22 cellular contexts compared by ENCODE assay signal in the genomic region with DNA sequence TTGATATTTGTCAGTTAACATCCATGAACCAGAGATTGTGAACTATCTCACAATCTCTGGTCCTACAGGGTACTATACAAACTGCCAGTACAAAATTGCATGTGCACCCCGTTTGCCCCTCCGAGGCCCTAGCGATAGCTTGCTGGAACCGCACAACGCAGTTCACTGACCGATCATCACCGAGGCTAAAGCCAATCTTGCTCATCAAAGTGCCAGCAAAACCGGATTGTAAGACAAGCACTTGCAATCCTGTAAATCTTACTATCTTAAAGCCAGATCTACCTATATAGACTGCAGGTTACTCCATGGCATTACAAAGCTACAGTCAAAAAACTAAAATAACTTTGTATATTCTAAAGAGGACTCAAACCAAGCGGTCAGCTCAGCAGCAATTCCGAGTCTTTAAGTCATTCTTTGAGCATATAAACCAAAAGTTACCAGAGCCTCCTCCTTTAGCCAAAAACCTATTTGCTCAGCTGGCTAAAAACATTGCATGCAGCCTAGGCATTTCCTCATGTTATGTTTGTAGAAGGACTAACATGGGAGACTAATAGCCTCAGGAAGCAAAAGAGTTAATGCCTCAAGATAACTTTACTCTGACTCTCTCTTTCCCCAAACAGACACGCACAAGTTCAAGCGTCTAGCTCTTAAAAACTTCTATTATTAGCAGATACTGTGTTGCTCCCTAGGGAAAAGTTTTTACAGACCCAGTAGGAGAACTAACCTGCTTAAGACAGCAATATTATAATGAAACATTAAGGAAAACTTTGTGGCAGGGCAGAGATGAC. TPM values are rescaled to one million over a fixed set of nuclear protein-coding genes. Genes with fewer than 3 reads are reported as not detected.
DNase-seq lines count a peak whose midpoint lies in the region; ATAC-seq, FAIRE-seq and TF ChIP-seq lines count a peak whose summit lies in the region.
"Had no signal": no experiment of that assay in that cellular context is flagged by ENCODE, and none has a peak within 500 bp of the region (broad histone marks: within the 10 kb centered on the region; RNA-seq: fewer than 3 reads in every experiment).

No MANE protein-coding gene starts in this region.

- H3K4me1 Mint-ChIP-seq in astrocyte (ENCODE audit: low read depth, unreplicated experiment), result peaks cover 10% of the 10 kb centered on the region

- FAIRE-seq in astrocyte (lab: Jason Lieb, UNC), result no peak
- FAIRE-seq: A204.1, endometrium, TTC549, urothelium cell line had no signal

- H4K20me1 ChIP-seq in astrocyte (ENCODE audit: insufficient read depth, low read length), result no peaks in the 10 kb centered on the region

- H3K27ac Mint-ChIP-seq in astrocyte (ENCODE audit: unreplicated experiment), result no peak overlapping the region
- H3K27ac Mint-ChIP-seq: activated CD4-positive, alpha-beta T cell treated with anti-CD3 and anti-CD28 coated beads, Interleukin-2, amount 10 ng/mL, durations not matched to agents 24 days and 14 days; CD4-positive, alpha-beta T cell; memory B cell; naive thymus-derived CD8-positive, alpha-beta T cell had no signal

- H3K27ac ChIP-seq in cardiac muscle cell (peak overlapping the region; percentile 98), right cardiac atrium (ENCODE audit: low read length) (no peak overlapping the region), astrocyte (ENCODE audit: low read depth, low read length) (peak overlapping the region; percentile 43), thoracic aorta (peak overlapping the region; percentile 4 to 36)
- H3K27ac ChIP-seq: skin epidermis had no signal

- H3K9ac ChIP-seq in astrocyte (ENCODE audit: low read length), result peak overlapping the region; percentile 18

- no peaks in the 10 kb centered on the region for H3K36me3 ChIP-seq in cardiac muscle cell
- no peaks in the 10 kb centered on the region for H3K36me3 ChIP-seq in astrocyte (ENCODE audit: insufficient read depth, low read length)
- no peaks in the 10 kb centered on the region for H3K36me3 ChIP-seq in thoracic aorta
- H3K36me3 ChIP-seq: HAP-1 had no signal

- ATAC-seq in right cardiac atrium (no peak), thoracic aorta (ENCODE audit: insufficient number of reproducible peaks, low FRiP score, low read depth) (peak; percentile 40), GM21526 (IDR thresholded peaks at IDR 0.05; ENCODE audit: low FRiP score, unreplicated experiment) (no peak), HG02840 (IDR thresholded peaks at IDR 0.05; ENCODE audit: low FRiP score, unreplicated experiment) (no peak)
- ATAC-seq: naive thymus-derived CD8-positive, alpha-beta T cell had no signal

- H3K4me3 Mint-ChIP-seq in astrocyte (ENCODE audit: unreplicated experiment), result no peak overlapping the region
- H3K4me3 Mint-ChIP-seq: activated CD4-positive, alpha-beta T cell treated with anti-CD3 and anti-CD28 coated beads, Interleukin-2, amount 10 ng/mL, durations not matched to agents 24 days and 14 days; CD4-positive, alpha-beta T cell; memory B cell; naive thymus-derived CD8-positive, alpha-beta T cell had no signal

- DNase-seq in cardiac muscle cell (ENCODE audit: low read depth in 1 of 2, low spot score in 1 of 2) (peak; percentile 46 to 72), right cardiac atrium (no peak), astrocyte (ENCODE audit: low read depth) (peak; percentile 27), fibroblast of the aortic adventitia (ENCODE audit: low read depth) (peak; percentile 60), thoracic aorta (ENCODE audit: low spot score) (no peak)
- DNase-seq in activated CD4-positive, CD25-positive, alpha-beta regulatory T cell treated with anti-CD3 and anti-CD28 coated beads, Interleukin-2, amount 50 U/mL, for 72 hours, result no peak
- DNase-seq: activated CD4-positive, alpha-beta T cell treated with anti-CD3 and anti-CD28 coated beads, Interleukin-2, amount 10 ng/mL, durations not matched to agents 24 days and 14 days; activated effector memory CD4-positive, alpha-beta T cell treated with anti-CD3 and anti-CD28 coated beads, Interleukin-2, amount 50 U/mL, for 16 hours; CD4-positive, alpha-beta T cell; naive thymus-derived CD8-positive, alpha-beta T cell; NCI-H1930; NCI-H510A treated with DMSO at 0.1 percent for 48 hours; stimulated activated CD4-positive, alpha-beta T cell treated with anti-CD3 and anti-CD28 coated beads, Interleukin-4, amount 100 ng/mL, for 24 hours had no signal

- TF ChIP-seq CTCF in cardiac muscle cell (IDR thresholded peaks at IDR 0.05; ENCODE audit: low read depth, low read length) (no peak), astrocyte (IDR thresholded peaks at IDR 0.05; ENCODE audit: insufficient read depth, low read depth, low read length) (no peak), fibroblast of the aortic adventitia (IDR thresholded peaks at IDR 0.05; ENCODE audit: insufficient read depth, low read length) (no peak), thoracic aorta (IDR thresholded peaks at IDR 0.05) (peak; percentile 13)

- no peaks in the 10 kb centered on the region for H3K9me3 Mint-ChIP-seq in astrocyte (ENCODE audit: unreplicated experiment)
- H3K9me3 Mint-ChIP-seq: activated CD4-positive, alpha-beta T cell treated with anti-CD3 and anti-CD28 coated beads, Interleukin-2, amount 10 ng/mL, durations not matched to agents 24 days and 14 days; CD4-positive, alpha-beta T cell; memory B cell; naive thymus-derived CD8-positive, alpha-beta T cell had no signal

- peak overlapping the region; percentile 16 for H3K4me3 ChIP-seq in cardiac muscle cell
- no peak overlapping the region for H3K4me3 ChIP-seq in right cardiac atrium (ENCODE audit: low read length)
- no peak overlapping the region for H3K4me3 ChIP-seq in astrocyte (ENCODE audit: insufficient read depth, low read depth, low read length)
- H3K4me3 ChIP-seq in fibroblast of the aortic adventitia (ENCODE audit: low read depth, low read length), result no peak overlapping the region
- H3K4me3 ChIP-seq in thoracic aorta, result peak overlapping the region; percentile 51
- H3K4me3 ChIP-seq: HAP-1, skin epidermis had no signal

- peak overlapping the region; percentile 50 for H3K4me2 ChIP-seq in astrocyte (ENCODE audit: low read length)

- no peaks in the 10 kb centered on the region for H3K79me2 ChIP-seq in astrocyte (ENCODE audit: insufficient read depth, low read length)

- no peaks in the 10 kb centered on the region for H3K9me3 ChIP-seq in cardiac muscle cell (ENCODE audit: low read depth)
- H3K9me3 ChIP-seq in right cardiac atrium (ENCODE audit: control insufficient read depth, low read length), result no peaks in the 10 kb centered on the region
- no peaks in the 10 kb centered on the region for H3K9me3 ChIP-seq in astrocyte (ENCODE audit: insufficient read depth, low read depth, low read length)
- H3K9me3 ChIP-seq in thoracic aorta, result no peaks in the 10 kb centered on the region
- H3K9me3 ChIP-seq: HAP-1 had no signal

- H3K4me1 ChIP-seq in cardiac muscle cell (ENCODE audit: low read depth), result peaks cover 72% of the 10 kb centered on the region
- peaks cover 10% of the 10 kb centered on the region for H3K4me1 ChIP-seq in right cardiac atrium (ENCODE audit: control insufficient read depth, insufficient read depth, low read length)
- peaks cover 20% of the 10 kb centered on the region for H3K4me1 ChIP-seq in astrocyte (ENCODE audit: insufficient read depth, low read length)
- H3K4me1 ChIP-seq in thoracic aorta (ENCODE audit: control insufficient read depth in 1 of 2, low read depth in 2 of 2), result peaks cover 21 to 52% of the 10 kb centered on the region in 2 donors

- intact Hi-C loops in right cardiac atrium (cut with DNase I), result no loop called here

- WGBS in right cardiac atrium, result 59% methylated on average over 12 of the region's 12 CpGs

- H3K27me3 ChIP-seq in cardiac muscle cell (no peaks in the 10 kb centered on the region), right cardiac atrium (ENCODE audit: control insufficient read depth, insufficient read depth) (no peaks in the 10 kb centered on the region), astrocyte (ENCODE audit: insufficient read depth, low read length) (peaks cover 9% of the 10 kb centered on the region), thoracic aorta (replicated peaks; ENCODE audit: insufficient read depth) (no peaks in the 10 kb centered on the region)

- no peak overlapping the region for H2AFZ ChIP-seq in astrocyte (ENCODE audit: low read depth, low read length)

- peaks cover 35% of the 10 kb centered on the region for H3K27me3 Mint-ChIP-seq in astrocyte (ENCODE audit: low read depth, unreplicated experiment)

- no peaks in the 10 kb centered on the region for H3K36me3 Mint-ChIP-seq in astrocyte (ENCODE audit: low read depth, unreplicated experiment)
- H3K36me3 Mint-ChIP-seq: memory B cell had no signal

RNA-seq across cellular contexts. Expression of a gene that starts 30.7 kb away (rescaled TPM):
- total RNA-seq in cardiac muscle cell (7.4 and 10.9 TPM in 2 replicates), right cardiac atrium (10 to 100 TPM; 33.2 to 63.5 (median 47.3) TPM), astrocyte (2.3 and 2.8 TPM in 2 replicates), fibroblast of the aortic adventitia (ENCODE audit: low replicate concordance) (16.6 and 45.6 TPM in 2 replicates), thoracic aorta (10 to 100 TPM; 61.1 to 75.3 TPM)
- polyA plus RNA-seq in cardiac muscle cell (1.7 and 2.1 TPM in 2 replicates), right cardiac atrium (22.4 TPM)

RNA-seq across cellular contexts. Expression of a gene that starts 31.2 kb away (rescaled TPM):
- total RNA-seq in cardiac muscle cell, result 75.9 and 97.5 TPM in 2 replicates
- polyA plus RNA-seq in cardiac muscle cell, result 194 and 220 TPM in 2 replicates
- 10 to 100 TPM; 57.3 to 85.5 (median 80.0) TPM for total RNA-seq in right cardiac atrium
- polyA plus RNA-seq in right cardiac atrium, result 144 TPM
- total RNA-seq in astrocyte, result 67.4 and 69.1 TPM in 2 replicates
- total RNA-seq in fibroblast of the aortic adventitia (ENCODE audit: low replicate concordance), result 57.8 and 62.9 TPM in 2 replicates
- total RNA-seq in thoracic aorta, result 10 to 100 TPM; 11.0 to 16.7 TPM

RNA-seq across cellular contexts. Expression of a gene that starts 31.3 kb away (rescaled TPM):
- 17.3 and 21.7 TPM in 2 replicates for total RNA-seq in cardiac muscle cell
- polyA plus RNA-seq in cardiac muscle cell, result 20.9 and 22.1 TPM in 2 replicates
- 10 to 100 TPM; 11.1 to 12.7 (median 11.9) TPM for total RNA-seq in right cardiac atrium
- polyA plus RNA-seq in right cardiac atrium, result 10.4 TPM
- total RNA-seq in astrocyte, result 14.0 and 14.9 TPM in 2 replicates
- total RNA-seq in fibroblast of the aortic adventitia (ENCODE audit: low replicate concordance), result 10.8 and 11.0 TPM in 2 replicates
- 10 to 100 TPM; 24.7 to 40.8 TPM for total RNA-seq in thoracic aorta

Comparison
In these comparisons a context has a peak if more than half of its experiments do, and no peak if none do; other contexts are left out.
1. DNase-seq: peak in cardiac muscle cell (2 of 2), astrocyte (single experiment) and fibroblast of the aortic adventitia (single experiment); none in right cardiac atrium (0 of 3), thoracic aorta (single experiment) and activated CD4-positive, CD25-positive, alpha-beta regulatory T cell treated with anti-CD3 and anti-CD28 coated beads, Interleukin-2, amount 50 U/mL, for 72 hours (single experiment).
2. H3K4me3 ChIP-seq: peak in cardiac muscle cell (single experiment) and thoracic aorta (single experiment); none in right cardiac atrium (single experiment), astrocyte (single experiment) and fibroblast of the aortic adventitia (single experiment).